ENCODE assay signal across 1 cellular context in genomic region chr9:111896942-111897830, GRCh38.
TF ChIP-seq lines count a peak whose summit lies in the region.

No MANE protein-coding gene starts in this region.

TF ChIP-seq in HepG2, 621 proteins besides CTCF, POLR2A, EP300 and RAD21 (continued from another document and continues in another):
- TF ChIP-seq RERE (CRISPR knock-in tag; IDR thresholded peaks at IDR 0.05; ENCODE audit: low read depth) (no peak), SPEN (CRISPR knock-in tag; IDR thresholded peaks at IDR 0.05; ENCODE audit: low read depth) (no peak), ZNF501 (CRISPR knock-in tag; IDR thresholded peaks at IDR 0.05) (peak; percentile 65), ZGPAT (CRISPR knock-in tag; IDR thresholded peaks at IDR 0.05) (no peak), YY1 (IDR thresholded peaks at IDR 0.05; ENCODE audit: insufficient read depth, insufficient replicate concordance, low read depth, low read length) (peak; percentile 41), EEA1 (CRISPR knock-in tag; IDR thresholded peaks at IDR 0.05; ENCODE audit: borderline replicate concordance) (no peak), THAP11 (CRISPR knock-in tag; IDR thresholded peaks at IDR 0.05) (no peak), FOXP4 (CRISPR knock-in tag; IDR thresholded peaks at IDR 0.05) (peak; percentile 2; the same call in 1 of the 2 replicates), NPAS2 (CRISPR knock-in tag; IDR thresholded peaks at IDR 0.05; ENCODE audit: borderline replicate concordance) (no peak), SIN3B (IDR thresholded peaks at IDR 0.05; ENCODE audit: low read length) (no peak), ZNF878 (CRISPR knock-in tag; IDR thresholded peaks at IDR 0.05) (no peak), GABPB1 (CRISPR knock-in tag; IDR thresholded peaks at IDR 0.05) (peak; percentile 38; the same call in 1 of the 2 replicates), PLRG1 (conservative IDR thresholded peaks at IDR 0.05) (no peak), TRIM24 (CRISPR knock-in tag; IDR thresholded peaks at IDR 0.05) (no peak), ZNF234 (CRISPR knock-in tag; conservative IDR thresholded peaks at IDR 0.05) (no peak), NONO (IDR thresholded peaks at IDR 0.05) (no peak), NONO (CRISPR knock-in tag; conservative IDR thresholded peaks at IDR 0.05) (no peak), ZNF343 (CRISPR knock-in tag; IDR thresholded peaks at IDR 0.05) (no peak), ZNF337 (CRISPR knock-in tag; IDR thresholded peaks at IDR 0.05; ENCODE audit: borderline replicate concordance, low read depth) (no peak), SNAPC5 (CRISPR knock-in tag; IDR thresholded peaks at IDR 0.05; ENCODE audit: borderline replicate concordance) (no peak), ATAD3A (CRISPR knock-in tag; IDR thresholded peaks at IDR 0.05) (no peak), MTF2 (CRISPR knock-in tag; IDR thresholded peaks at IDR 0.05; ENCODE audit: borderline replicate concordance) (no peak), ZFX (CRISPR knock-in tag; IDR thresholded peaks at IDR 0.05; ENCODE audit: low read depth) (peak; percentile 33; the same call in 1 of the 2 replicates), PAX8 (CRISPR knock-in tag; IDR thresholded peaks at IDR 0.05; ENCODE audit: borderline replicate concordance) (0 out of 2 replicates have a peak, but pooled peaks have one; percentile 37), ZSCAN22 (CRISPR knock-in tag; IDR thresholded peaks at IDR 0.05) (no peak), ZBTB42 (CRISPR knock-in tag; IDR thresholded peaks at IDR 0.05) (no peak), IKZF5 (CRISPR knock-in tag; IDR thresholded peaks at IDR 0.05) (no peak), NR2F6 (IDR thresholded peaks at IDR 0.05) (no peak), NR2F6 (CRISPR knock-in tag; IDR thresholded peaks at IDR 0.05) (no peak), ZNF296 (CRISPR knock-in tag; conservative IDR thresholded peaks at IDR 0.05) (peak; percentile 78), PAXIP1 (CRISPR knock-in tag; conservative IDR thresholded peaks at IDR 0.05) (no peak), ZNF552 (CRISPR knock-in tag; IDR thresholded peaks at IDR 0.05; ENCODE audit: borderline replicate concordance) (no peak), ATF7-NPFF (CRISPR knock-in tag; IDR thresholded peaks at IDR 0.05; ENCODE audit: low read depth) (no peak; the same call in 1 of the 2 replicates), HNRNPL (IDR thresholded peaks at IDR 0.05; ENCODE audit: low read depth, low read length) (no peak), DDIT3 (CRISPR knock-in tag; IDR thresholded peaks at IDR 0.05) (no peak), ZFP36L1 (CRISPR knock-in tag; IDR thresholded peaks at IDR 0.05) (no peak), CBFB (CRISPR knock-in tag; IDR thresholded peaks at IDR 0.05) (no peak), ZNF891 (CRISPR knock-in tag; IDR thresholded peaks at IDR 0.05) (no peak; the same call in 1 of the 2 replicates), ZBTB7A (CRISPR knock-in tag; IDR thresholded peaks at IDR 0.05) (peak; percentile 82), ATRX (CRISPR knock-in tag; IDR thresholded peaks at IDR 0.05; ENCODE audit: borderline replicate concordance) (no peak), SCMH1 (CRISPR knock-in tag; IDR thresholded peaks at IDR 0.05; ENCODE audit: borderline replicate concordance) (no peak), DNMT1 (CRISPR knock-in tag; IDR thresholded peaks at IDR 0.05) (no peak), SIX1 (CRISPR knock-in tag; IDR thresholded peaks at IDR 0.05; ENCODE audit: borderline replicate concordance) (no peak), ZNF747 (CRISPR knock-in tag; IDR thresholded peaks at IDR 0.05; ENCODE audit: borderline replicate concordance) (no peak), ZBTB3 (CRISPR knock-in tag; IDR thresholded peaks at IDR 0.05; ENCODE audit: borderline replicate concordance, low read depth) (peak; percentile 23; the same call in 1 of the 2 replicates), TBX3 (IDR thresholded peaks at IDR 0.05; ENCODE audit: borderline replicate concordance) (no peak), SMAD1 (CRISPR knock-in tag; IDR thresholded peaks at IDR 0.05; ENCODE audit: borderline replicate concordance, low read depth) (no peak), ZNF746 (CRISPR knock-in tag; IDR thresholded peaks at IDR 0.05) (peak; percentile 46; the same call in 1 of the 2 replicates), JDP2 (CRISPR knock-in tag; IDR thresholded peaks at IDR 0.05; ENCODE audit: borderline replicate concordance) (no peak), ZNF782 (CRISPR knock-in tag; IDR thresholded peaks at IDR 0.05; ENCODE audit: borderline replicate concordance) (no peak), HNRNPH1 (optimal IDR thresholded peaks at IDR 0.05; ENCODE audit: low read depth, low read length) (no peak), HDAC1 (CRISPR knock-in tag; IDR thresholded peaks at IDR 0.05) (peak; percentile 51; the same call in 1 of the 2 replicates), MNT (IDR thresholded peaks at IDR 0.05) (no peak), HIVEP1 (CRISPR knock-in tag; IDR thresholded peaks at IDR 0.05) (peak; percentile 36; the same call in 1 of the 2 replicates), MYC (CRISPR knock-in tag; IDR thresholded peaks at IDR 0.05; ENCODE audit: borderline replicate concordance) (no peak), NR2F2 (IDR thresholded peaks at IDR 0.05; ENCODE audit: borderline replicate concordance, low read depth) (no peak), ZNF619 (CRISPR knock-in tag; IDR thresholded peaks at IDR 0.05) (no peak), ZNF468 (CRISPR knock-in tag; IDR thresholded peaks at IDR 0.05) (no peak), ZNF160 (CRISPR knock-in tag; IDR thresholded peaks at IDR 0.05) (no peak), RFXAP (CRISPR knock-in tag; IDR thresholded peaks at IDR 0.05; ENCODE audit: borderline replicate concordance) (no peak; the same call in 1 of the 2 replicates)
